In genomic region chr10:7494034-7494433, GRCh38 we compare ENCODE assay signal across 19 cellular contexts.
"Had no signal": no experiment of that assay in that cellular context is flagged by ENCODE, and none has a peak within 500 bp of the region (broad histone marks: within the 10 kb centered on the region; RNA-seq: fewer than 3 reads in every experiment).

No MANE protein-coding gene starts in this region.

- H3K27ac Mint-ChIP-seq: memory B cell; stimulated activated naive CD8-positive, alpha-beta T cell treated with anti-CD3 and anti-CD28 coated beads, Interleukin-15, Interleukin-2, amounts not matched to agents 100 ng/mL and 50 ng/mL, for 24 hours; type B pancreatic cell had no signal

- H3K9me3 ChIP-seq: colonic mucosa, left ventricle myocardium inferior, mucosa of descending colon, right lobe of liver, suprapubic skin had no signal

- H3K36me3 ChIP-seq: colonic mucosa, esophagus muscularis mucosa, left ventricle myocardium inferior, right lobe of liver, suprapubic skin had no signal

- DNase-seq: activated CD4-positive, CD25-positive, alpha-beta regulatory T cell treated with anti-CD3 and anti-CD28 coated beads, Interleukin-2, amount 50 U/mL, for 72 hours; activated naive CD4-positive, alpha-beta T cell; activated naive CD8-positive, alpha-beta T cell treated with anti-CD3 and anti-CD28 coated beads, Interleukin-2, amount 10 ng/mL, durations not matched to agents 7 days and 5 days; central memory CD4-positive, alpha-beta T cell; colonic mucosa; effector CD4-positive, alpha-beta T cell; hippocampal formation; kidney; left ventricle myocardium inferior; mucosa of descending colon; naive thymus-derived CD4-positive, alpha-beta T cell; posterior cingulate gyrus; right lobe of liver had no signal

- H3K27me3 Mint-ChIP-seq: activated naive CD8-positive, alpha-beta T cell treated with anti-CD3 and anti-CD28 coated beads, Interleukin-2, amount 10 ng/mL, durations not matched to agents 7 days and 5 days; memory B cell; naive thymus-derived CD4-positive, alpha-beta T cell; stimulated activated naive CD8-positive, alpha-beta T cell treated with anti-CD3 and anti-CD28 coated beads, Interleukin-15, Interleukin-2, amounts not matched to agents 100 ng/mL and 50 ng/mL, for 24 hours had no signal

- H3K4me3 ChIP-seq: colonic mucosa, esophagus muscularis mucosa, left ventricle myocardium inferior, mucosa of descending colon, right lobe of liver, suprapubic skin had no signal

- H3K27me3 ChIP-seq: colonic mucosa, right lobe of liver had no signal

- H3K4me3 Mint-ChIP-seq: activated naive CD8-positive, alpha-beta T cell treated with anti-CD3 and anti-CD28 coated beads, Interleukin-2, amount 10 ng/mL, durations not matched to agents 7 days and 5 days; memory B cell; stimulated activated naive CD8-positive, alpha-beta T cell treated with anti-CD3 and anti-CD28 coated beads, Interleukin-15, Interleukin-2, amounts not matched to agents 100 ng/mL and 50 ng/mL, for 24 hours; type B pancreatic cell had no signal

- H3K9me3 Mint-ChIP-seq: stimulated activated naive CD8-positive, alpha-beta T cell treated with anti-CD3 and anti-CD28 coated beads, Interleukin-15, Interleukin-2, amounts not matched to agents 100 ng/mL and 50 ng/mL, for 24 hours had no signal

- H3K36me3 Mint-ChIP-seq: brain, memory B cell, type B pancreatic cell had no signal

- H3K27ac ChIP-seq: colonic mucosa, esophagus muscularis mucosa, left ventricle myocardium inferior, right lobe of liver, suprapubic skin had no signal

- ATAC-seq: mucosa of descending colon; naive thymus-derived CD4-positive, alpha-beta T cell; right lobe of liver had no signal

- H3K4me1 ChIP-seq: colonic mucosa, right lobe of liver, suprapubic skin had no signal
